In the genomic region with DNA sequence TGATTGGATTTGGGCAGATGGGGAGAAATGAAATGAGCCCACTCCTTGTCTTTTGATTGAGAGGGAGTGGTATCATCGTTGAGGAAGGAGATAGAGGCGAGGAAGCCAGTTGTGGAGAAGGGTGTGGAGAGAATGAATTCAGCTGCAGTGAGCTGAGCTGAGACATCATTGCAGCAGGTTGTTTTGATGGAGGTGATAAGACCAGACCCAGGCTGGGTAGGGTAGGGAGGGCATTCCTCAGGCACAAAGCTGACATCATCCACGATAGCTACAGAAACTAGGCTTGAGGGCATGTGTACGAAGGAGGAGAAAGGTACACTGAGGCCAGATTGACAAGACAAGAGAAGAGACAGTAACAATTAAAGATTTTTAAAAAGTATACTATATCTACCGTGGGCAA, we compare ENCODE assay signal across 18 cellular contexts.
DNase-seq lines count a peak whose midpoint lies in the region; ATAC-seq and TF ChIP-seq lines count a peak whose summit lies in the region.
"Had no signal": no experiment of that assay in that cellular context is flagged by ENCODE, and none has a peak within 500 bp of the region (broad histone marks: within the 10 kb centered on the region; RNA-seq: fewer than 3 reads in every experiment).

No MANE protein-coding gene starts in this region.

- no peak for DNase-seq in GM23338 (ENCODE audit: low spot score)
- no peak for DNase-seq in mesenchymal stem cell
- DNase-seq in renal cortical epithelial cell (ENCODE audit: low read depth): peak; percentile 28
- DNase-seq in SK-N-DZ (ENCODE audit: low spot score): no peak
- DNase-seq: C1 segment of cervical spinal cord; Calu3; CD4-positive, alpha-beta memory T cell; COR-L47; DMS153; EL; GDM1; GM23248; HFFc6 had no signal

- H3K79me1 ChIP-seq in mesenchymal stem cell (replicated peaks; ENCODE audit: low read length, poor library complexity, severe bottlenecking): no peaks in the 10 kb centered on the region

- H3K36me3 ChIP-seq in GM23338 (ENCODE audit: insufficient read depth) (no peaks in the 10 kb centered on the region), mesenchymal stem cell (ENCODE audit: control insufficient read depth in 1 of 2, insufficient read depth in 2 of 2, low read depth in 1 of 2, low read length in 2 of 2) (no peaks in the 10 kb centered on the region)
- H3K36me3 ChIP-seq: HAP-1 had no signal

- no peaks in the 10 kb centered on the region for H3K9me3 Mint-ChIP-seq in GM23338
- peaks cover 7% of the 10 kb centered on the region for H3K9me3 Mint-ChIP-seq in stimulated activated memory B cell treated with anti-CD40 and anti-IgM and Interleukin-4, amounts not matched to agents 10 μg/mL and 1 μg/mL and 100 μg/mL, for 72 hours

- TF ChIP-seq CTCF in GM23338 (conservative IDR thresholded peaks at IDR 0.05; ENCODE audit: low read depth in 2 of 2) (no peak), VCaP (conservative IDR thresholded peaks at IDR 0.05) (no peak)

- H2AK5ac ChIP-seq in mesenchymal stem cell (ENCODE audit: low read length, severe bottlenecking): no peak overlapping the region

- H3K27ac Mint-ChIP-seq in GM23338: no peak overlapping the region
- no peak overlapping the region for H3K27ac Mint-ChIP-seq in stimulated activated memory B cell treated with anti-CD40 and anti-IgM and Interleukin-4, amounts not matched to agents 10 μg/mL and 1 μg/mL and 100 μg/mL, for 72 hours
- H3K27ac Mint-ChIP-seq: CD4-positive, alpha-beta memory T cell; HFFc6 had no signal

- no peaks in the 10 kb centered on the region; the same call in 1 of the 2 replicates for H3K4me1 ChIP-seq in GM23338 (ENCODE audit: insufficient read depth)
- peaks cover 3% of the 10 kb centered on the region for H3K4me1 ChIP-seq in mesenchymal stem cell (ENCODE audit: control insufficient read depth, insufficient read depth, low read depth, low read length)
- H3K4me1 ChIP-seq: HAP-1 had no signal

- no peak overlapping the region for H3K23ac ChIP-seq in mesenchymal stem cell (ENCODE audit: low read length in 2 of 2)

- H3K18ac ChIP-seq in mesenchymal stem cell (ENCODE audit: low read depth in 1 of 2, low read length in 2 of 2): no peak overlapping the region

- no peak overlapping the region for H3K9ac ChIP-seq in mesenchymal stem cell (ENCODE audit: low read length)
- H3K9ac ChIP-seq: GM23248 had no signal

- H3K27ac ChIP-seq in GM23338 (ENCODE audit: low read depth): no peak overlapping the region
- peak overlapping the region; percentile 34; the same call in 1 of the 2 replicates for H3K27ac ChIP-seq in VCaP
- H3K27ac ChIP-seq in mesenchymal stem cell (ENCODE audit: low read length, poor library complexity, severe bottlenecking): no peak overlapping the region
- H3K27ac ChIP-seq: GM23248 had no signal

- no peaks in the 10 kb centered on the region; the same call in 1 of the 3 replicates for H3K4me1 Mint-ChIP-seq in GM23338
- H3K4me1 Mint-ChIP-seq in stimulated activated memory B cell treated with anti-CD40 and anti-IgM and Interleukin-4, amounts not matched to agents 10 μg/mL and 1 μg/mL and 100 μg/mL, for 72 hours: no peaks in the 10 kb centered on the region
- H3K4me1 Mint-ChIP-seq: CD4-positive, alpha-beta memory T cell had no signal

- H2AFZ ChIP-seq in GM23338 (0 out of 2 replicates have a peak overlapping the region, but pooled peaks have one; percentile 30), mesenchymal stem cell (ENCODE audit: low read depth, low read length) (no peak overlapping the region)
- H2AFZ ChIP-seq: GM23248 had no signal

- WGBS in mesenchymal stem cell: 87% methylated on average over 3 of the region's 5 CpGs

- H3K4me3 Mint-ChIP-seq in GM23338: no peak overlapping the region
- no peak overlapping the region for H3K4me3 Mint-ChIP-seq in stimulated activated memory B cell treated with anti-CD40 and anti-IgM and Interleukin-4, amounts not matched to agents 10 μg/mL and 1 μg/mL and 100 μg/mL, for 72 hours
- H3K4me3 Mint-ChIP-seq: CD4-positive, alpha-beta memory T cell; HFFc6 had no signal

- no peak overlapping the region for H3K4ac ChIP-seq in mesenchymal stem cell (ENCODE audit: low read depth in 1 of 2, low read length in 2 of 2)

- H3K4me3 ChIP-seq in GM23338 (no peak overlapping the region), mesenchymal stem cell (ENCODE audit: insufficient read depth in 1 of 2, low read depth in 1 of 2, low read length in 2 of 2) (no peak overlapping the region)
- H3K4me3 ChIP-seq: GM12878, GM23248, HAP-1 had no signal

- no peak overlapping the region for H3K4me2 ChIP-seq in GM23338
- no peak overlapping the region for H3K4me2 ChIP-seq in mesenchymal stem cell (ENCODE audit: low read length, poor library complexity, severe bottlenecking)

- H2BK15ac ChIP-seq in mesenchymal stem cell (ENCODE audit: low read depth, poor library complexity, severe bottlenecking): no peak overlapping the region

- no peaks in the 10 kb centered on the region; the same call in 2 of the 3 replicates for H3K36me3 Mint-ChIP-seq in GM23338 (ENCODE audit: low read depth)
- no peaks in the 10 kb centered on the region for H3K36me3 Mint-ChIP-seq in stimulated activated memory B cell treated with anti-CD40 and anti-IgM and Interleukin-4, amounts not matched to agents 10 μg/mL and 1 μg/mL and 100 μg/mL, for 72 hours
- H3K36me3 Mint-ChIP-seq: CD4-positive, alpha-beta memory T cell had no signal

- H4K8ac ChIP-seq in mesenchymal stem cell (ENCODE audit: low read length): no peak overlapping the region

- H3K9me3 ChIP-seq in mesenchymal stem cell (ENCODE audit: control insufficient read depth, low read length): no peaks in the 10 kb centered on the region
- H3K9me3 ChIP-seq: HAP-1 had no signal

- no peaks in the 10 kb centered on the region for H3K27me3 Mint-ChIP-seq in GM23338 (ENCODE audit: insufficient read depth, low read depth, poor library complexity)
- no peaks in the 10 kb centered on the region for H3K27me3 Mint-ChIP-seq in stimulated activated memory B cell treated with anti-CD40 and anti-IgM and Interleukin-4, amounts not matched to agents 10 μg/mL and 1 μg/mL and 100 μg/mL, for 72 hours
- H3K27me3 Mint-ChIP-seq: CD4-positive, alpha-beta memory T cell had no signal

- ATAC-seq in GM23338 (no peak), HG03045 (IDR thresholded peaks at IDR 0.05; ENCODE audit: unreplicated experiment) (no peak)
- ATAC-seq in stimulated activated memory B cell treated with anti-CD40 and anti-IgM and Interleukin-4, amounts not matched to agents 10 μg/mL and 1 μg/mL and 100 μg/mL, for 72 hours: no peak
- ATAC-seq: GM12878 had no signal

- H4K20me1 ChIP-seq in GM23338 (replicated peaks; ENCODE audit: insufficient read depth): no peaks in the 10 kb centered on the region

- no peak overlapping the region for H3K14ac ChIP-seq in mesenchymal stem cell (ENCODE audit: low read length in 2 of 2)

- H4K91ac ChIP-seq in mesenchymal stem cell (ENCODE audit: low read length): peak overlapping the region; percentile 18

- H3K9me2 ChIP-seq in GM23338 (ENCODE audit: insufficient read depth): peaks cover 5% of the 10 kb centered on the region; the same call in 1 of the 2 replicates

- H2BK5ac ChIP-seq in mesenchymal stem cell (ENCODE audit: low read depth, low read length, poor library complexity, severe bottlenecking): no peak overlapping the region

- no peak overlapping the region for H2BK12ac ChIP-seq in mesenchymal stem cell (ENCODE audit: low read length in 2 of 2)

- H3K27me3 ChIP-seq in GM23338 (ENCODE audit: insufficient read depth): no peaks in the 10 kb centered on the region
- H3K27me3 ChIP-seq in mesenchymal stem cell (ENCODE audit: control insufficient read depth in 1 of 2, insufficient read depth in 1 of 2, low read length in 2 of 2): no peaks in the 10 kb centered on the region

- no peaks in the 10 kb centered on the region for H3F3A ChIP-seq in GM23338 (replicated peaks; ENCODE audit: low read depth)

- no peak overlapping the region for H2BK120ac ChIP-seq in mesenchymal stem cell (ENCODE audit: low read depth, low read length)

- no peaks in the 10 kb centered on the region for H3K79me2 ChIP-seq in GM23338 (replicated peaks; ENCODE audit: insufficient read depth)

TF ChIP-seq in GM23338, 12 proteins besides CTCF, POLR2A, EP300 and RAD21 (continues in another document):
- no peak for TF ChIP-seq REST (IDR thresholded peaks at IDR 0.05; ENCODE audit: unreplicated experiment)
- no peak for TF ChIP-seq NANOG (IDR thresholded peaks at IDR 0.05; ENCODE audit: borderline replicate concordance)
- TF ChIP-seq ETS1 (IDR thresholded peaks at IDR 0.05): no peak
- TF ChIP-seq STAT1 (IDR thresholded peaks at IDR 0.05; ENCODE audit: unreplicated experiment): no peak
- TF ChIP-seq ZNF331 (CRISPR knock-in tag; IDR thresholded peaks at IDR 0.05; ENCODE audit: low read depth): no peak
